ENCODE assay signal across 1 cellular context in genomic region chr1:111654839-111655238, GRCh38.
TF ChIP-seq lines count a peak whose summit lies in the region.

No MANE protein-coding gene starts in this region.

TF ChIP-seq in GM12878, 131 proteins besides CTCF, POLR2A, EP300 and RAD21 (continued from another document):
- TF ChIP-seq ZNF592 (IDR thresholded peaks at IDR 0.05) (no peak), JUND (IDR thresholded peaks at IDR 0.05; ENCODE audit: low read depth, low read length) (0 out of 2 replicates have a peak, but pooled peaks have one; percentile 31), MEF2A (IDR thresholded peaks at IDR 0.05; ENCODE audit: insufficient read depth, low read depth, low read length) (0 out of 2 replicates have a peak, but pooled peaks have one; percentile 53), IKZF2 (IDR thresholded peaks at IDR 0.05) (peak in 1 of 2 experiments; percentile 49; a peak in 1 of 4 replicates), IRF4 (IDR thresholded peaks at IDR 0.05; ENCODE audit: low read depth, low read length) (peak; percentile 64; the same call in 1 of the 2 replicates), SMC3 (IDR thresholded peaks at IDR 0.05; ENCODE audit: borderline replicate concordance, low read length) (peak; percentile 20; the same call in 1 of the 2 replicates), RBBP5 (conservative IDR thresholded peaks at IDR 0.05) (no peak), SMARCA5 (IDR thresholded peaks at IDR 0.05) (peak; percentile 58; the same call in 1 of the 2 replicates), SMAD5 (IDR thresholded peaks at IDR 0.05; ENCODE audit: low read depth) (no peak), RUNX3 (IDR thresholded peaks at IDR 0.05; ENCODE audit: low read length) (peak; percentile 65), ATF2 (IDR thresholded peaks at IDR 0.05; ENCODE audit: low read length) (0 out of 2 replicates have a peak, but pooled peaks have one; percentile 39), HCFC1 (IDR thresholded peaks at IDR 0.05; ENCODE audit: low read length) (no peak)
